In the genomic region with DNA sequence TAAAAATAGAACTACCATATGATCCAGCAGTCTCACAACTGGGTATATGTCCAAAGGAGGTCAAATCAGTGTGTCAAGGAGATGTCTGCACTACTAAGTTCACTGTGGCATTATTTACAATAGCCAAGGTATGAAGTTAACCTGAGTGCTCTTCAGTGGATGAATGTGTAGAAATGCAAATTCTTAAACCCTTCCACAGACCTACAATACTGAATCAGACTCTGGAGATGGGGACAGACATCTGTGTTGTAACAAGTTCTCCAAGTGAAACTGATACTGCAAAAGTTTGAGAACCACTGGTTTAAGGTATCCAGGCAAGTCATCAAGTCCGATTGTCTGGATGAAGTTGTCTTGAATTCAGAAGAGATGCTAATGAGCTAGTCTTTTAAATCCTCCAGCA, we compare ENCODE assay signal across 17 cellular contexts. TPM values are rescaled to one million over a fixed set of nuclear protein-coding genes. Genes with fewer than 3 reads are reported as not detected.
A peak's percentile ranks its signal among the peaks of the same experiment; 100 is the strongest.
DNase-seq lines count a peak whose midpoint lies in the region; ATAC-seq lines count a peak whose summit lies in the region.
"Had no signal": no experiment of that assay in that cellular context is flagged by ENCODE, and none has a peak within 500 bp of the region (broad histone marks: within the 10 kb centered on the region; RNA-seq: fewer than 3 reads in every experiment).

No MANE protein-coding gene starts in this region.

- peaks cover 8% of the 10 kb centered on the region for H3K36me3 Mint-ChIP-seq in activated T-helper 17 cell treated with anti-CD3 and anti-CD28 coated beads, Interleukin-2, amount 50 U/mL, for 72 hours (ENCODE audit: low read depth)
- H3K36me3 Mint-ChIP-seq: CD8-positive, alpha-beta T cell; T-cell had no signal

- DNase-seq in DMS53 treated with DMSO at 0.1 percent for 48 hours (lab: John Stamatoyannopoulos, UW; ENCODE audit: unreplicated experiment): no peak
- DNase-seq: CD8-positive, alpha-beta T cell; DMS53; HFFc6; NCI-H1105; NCI-H1694; NCI-H2081 treated with DMSO at 0.1 percent for 48 hours; NCI-H510A; NCI-H748 treated with DMSO at 0.1 percent for 48 hours; SHP77; T-cell had no signal

- H3K27me3 Mint-ChIP-seq in activated T-helper 17 cell treated with anti-CD3 and anti-CD28 coated beads, Interleukin-2, amount 50 U/mL, for 72 hours: no peaks in the 10 kb centered on the region

- H3K4me3 Mint-ChIP-seq in activated T-helper 17 cell treated with anti-CD3 and anti-CD28 coated beads, Interleukin-2, amount 50 U/mL, for 72 hours: peak overlapping the region; percentile 8
- H3K4me3 Mint-ChIP-seq: CD8-positive, alpha-beta T cell; HFFc6; T-cell had no signal

- ATAC-seq in GM18498 (IDR thresholded peaks at IDR 0.05; ENCODE audit: unreplicated experiment) (peak; percentile 52), GM19043 (IDR thresholded peaks at IDR 0.05; ENCODE audit: low read depth, unreplicated experiment) (peak; percentile 48), HG03039 (IDR thresholded peaks at IDR 0.05; ENCODE audit: unreplicated experiment) (peak; percentile 44), GM21423 (IDR thresholded peaks at IDR 0.05; ENCODE audit: unreplicated experiment) (no peak), GM21381 (IDR thresholded peaks at IDR 0.05; ENCODE audit: unreplicated experiment) (no peak)
- ATAC-seq in activated T-helper 17 cell treated with anti-CD3 and anti-CD28 coated beads, Interleukin-2, amount 50 U/mL, for 72 hours (replicated peaks): no peak
- ATAC-seq: CD8-positive, alpha-beta T cell; T-cell had no signal

- H3K4me1 Mint-ChIP-seq in activated T-helper 17 cell treated with anti-CD3 and anti-CD28 coated beads, Interleukin-2, amount 50 U/mL, for 72 hours: peaks cover 13% of the 10 kb centered on the region

- H3K9me3 Mint-ChIP-seq in activated T-helper 17 cell treated with anti-CD3 and anti-CD28 coated beads, Interleukin-2, amount 50 U/mL, for 72 hours: no peaks in the 10 kb centered on the region
- H3K9me3 Mint-ChIP-seq: CD8-positive, alpha-beta T cell; HFFc6; T-cell had no signal

- H3K27ac Mint-ChIP-seq in activated T-helper 17 cell treated with anti-CD3 and anti-CD28 coated beads, Interleukin-2, amount 50 U/mL, for 72 hours: no peak overlapping the region
- H3K27ac Mint-ChIP-seq: CD8-positive, alpha-beta T cell; HFFc6; T-cell had no signal

RNA-seq across cellular contexts. Expression of a gene that starts 38.5 kb away (rescaled TPM):
- total RNA-seq in activated T-helper 17 cell treated with anti-CD3 and anti-CD28 coated beads, Interleukin-2, amount 50 U/mL, for 72 hours: 10 to 100 TPM in 1 of 2 donors, 1 to 10 TPM in 1; 2.5 to 12.4 TPM
- total RNA-seq: CD8-positive, alpha-beta T cell had no signal

Comparison
In these comparisons a context has a peak if more than half of its experiments do, and no peak if none do; other contexts are left out.
1. ATAC-seq: peak in GM18498 (single experiment), GM19043 (single experiment) and HG03039 (single experiment); none in activated T-helper 17 cell treated with anti-CD3 and anti-CD28 coated beads, Interleukin-2, amount 50 U/mL, for 72 hours (single experiment), GM21423 (single experiment) and GM21381 (single experiment).